ENCODE assay signal across 23 cellular contexts in the genomic region with DNA sequence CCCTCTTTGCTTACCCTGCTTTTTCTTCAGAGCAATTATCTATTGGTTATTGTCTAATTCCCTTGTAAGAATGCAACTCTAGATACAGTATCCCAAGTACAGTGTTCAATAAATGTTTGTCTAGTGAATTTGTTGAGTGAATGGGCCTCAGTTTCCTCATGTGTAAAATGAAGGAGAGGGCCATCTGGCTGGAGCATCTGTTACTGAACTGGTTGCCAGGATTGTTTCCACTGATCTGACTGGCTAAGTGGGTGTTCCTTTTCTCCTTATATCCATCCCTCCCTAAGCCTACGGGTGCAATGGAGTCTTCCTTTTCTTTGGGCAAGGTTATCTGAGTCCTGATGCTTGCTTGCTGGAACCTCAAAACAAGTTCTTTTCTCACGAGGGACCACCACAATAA.
A peak's percentile ranks its signal among the peaks of the same experiment; 100 is the strongest.
DNase-seq lines count a peak whose midpoint lies in the region; ATAC-seq and TF ChIP-seq lines count a peak whose summit lies in the region.
"Had no signal": no experiment of that assay in that cellular context is flagged by ENCODE, and none has a peak within 500 bp of the region (broad histone marks: within the 10 kb centered on the region; RNA-seq: fewer than 3 reads in every experiment).

No MANE protein-coding gene starts in this region.

- H3K36me3 ChIP-seq in right lobe of liver: no peaks in the 10 kb centered on the region

- peak overlapping the region; percentile 93 for H3K27ac Mint-ChIP-seq in activated CD8-positive, alpha-beta memory T cell treated with anti-CD3 and anti-CD28 coated beads, Interleukin-2, amount 10 ng/mL, durations not matched to agents 7 days and 5 days
- H3K27ac Mint-ChIP-seq in activated naive CD8-positive, alpha-beta T cell: peak overlapping the region; percentile 54
- peak overlapping the region; percentile 50 for H3K27ac Mint-ChIP-seq in stimulated activated effector memory CD8-positive, alpha-beta T cell treated with anti-CD3 and anti-CD28 coated beads, Interleukin-12 subunit alpha, Interleukin-12 subunit beta, amount 100 ng/mL, for 72 hours
- H3K27ac Mint-ChIP-seq: mesothelial cell of epicardium had no signal

- no peak for ATAC-seq in activated CD8-positive, alpha-beta memory T cell treated with anti-CD3 and anti-CD28 coated beads, Interleukin-2, amount 10 ng/mL, durations not matched to agents 7 days and 5 days
- no peak for ATAC-seq in stimulated activated effector memory CD8-positive, alpha-beta T cell treated with anti-CD3 and anti-CD28 coated beads, Interleukin-12 subunit alpha, Interleukin-12 subunit beta, amount 100 ng/mL, for 72 hours
- ATAC-seq in right lobe of liver: no peak
- ATAC-seq in HG03571 (IDR thresholded peaks at IDR 0.05; ENCODE audit: unreplicated experiment): no peak
- ATAC-seq: left ventricle myocardium superior; naive thymus-derived CD4-positive, alpha-beta T cell had no signal

- H3K4me3 Mint-ChIP-seq in activated CD8-positive, alpha-beta memory T cell treated with anti-CD3 and anti-CD28 coated beads, Interleukin-2, amount 10 ng/mL, durations not matched to agents 7 days and 5 days: peak overlapping the region; percentile 8
- no peak overlapping the region for H3K4me3 Mint-ChIP-seq in activated naive CD8-positive, alpha-beta T cell
- peak overlapping the region; percentile 51 for H3K4me3 Mint-ChIP-seq in stimulated activated effector memory CD8-positive, alpha-beta T cell treated with anti-CD3 and anti-CD28 coated beads, Interleukin-12 subunit alpha, Interleukin-12 subunit beta, amount 100 ng/mL, for 72 hours
- H3K4me3 Mint-ChIP-seq: mesothelial cell of epicardium had no signal

- no peak for DNase-seq in activated CD8-positive, alpha-beta memory T cell treated with anti-CD3 and anti-CD28 coated beads, Interleukin-2, amount 10 ng/mL, durations not matched to agents 7 days and 5 days
- DNase-seq in activated CD8-positive, alpha-beta memory T cell treated with anti-CD3 and anti-CD28 coated beads for 24 hours: no peak
- DNase-seq in NCI-H2171 (lab: John Stamatoyannopoulos, UW) (peak; percentile 13), RKO (ENCODE audit: low spot score) (no peak), right lobe of liver (no peak)
- no peak for DNase-seq in stimulated activated effector memory CD8-positive, alpha-beta T cell treated with anti-CD3 and anti-CD28 coated beads, Interleukin-12 subunit alpha, Interleukin-12 subunit beta, amount 100 ng/mL, for 72 hours (ENCODE audit: low spot score in 2 of 2)
- DNase-seq: activated naive CD4-positive, alpha-beta T cell; anterior cingulate cortex; EL; HCEC 1CT; islet precursor cell; Kasumi-1; left ventricle myocardium superior; naive thymus-derived CD4-positive, alpha-beta T cell; NCI-H187; PC-9; SHP77 treated with DMSO at 0.1 percent for 48 hours; stimulated activated CD4-positive, alpha-beta T cell treated with anti-CD3 and anti-CD28 coated beads, Interleukin-2, amount 100 ng/mL, for 24 hours had no signal

- H3K9me3 ChIP-seq in right lobe of liver: no peaks in the 10 kb centered on the region

- 23% methylated on average over 2 of the region's 2 CpGs for WGBS in right lobe of liver (ENCODE audit: insufficient coverage, low coverage, low lambda C conversion rate, missing lambda C conversion rate)

- no peaks in the 10 kb centered on the region for H3K27me3 ChIP-seq in right lobe of liver

- H3K36me3 Mint-ChIP-seq in activated CD8-positive, alpha-beta memory T cell treated with anti-CD3 and anti-CD28 coated beads, Interleukin-2, amount 10 ng/mL, durations not matched to agents 7 days and 5 days: peaks cover 8% of the 10 kb centered on the region
- peaks cover under 1% of the 10 kb centered on the region for H3K36me3 Mint-ChIP-seq in activated naive CD8-positive, alpha-beta T cell
- H3K36me3 Mint-ChIP-seq in stimulated activated effector memory CD8-positive, alpha-beta T cell treated with anti-CD3 and anti-CD28 coated beads, Interleukin-12 subunit alpha, Interleukin-12 subunit beta, amount 100 ng/mL, for 72 hours: no peaks in the 10 kb centered on the region
- H3K36me3 Mint-ChIP-seq: mesothelial cell of epicardium had no signal

- H3K9me3 Mint-ChIP-seq in activated CD8-positive, alpha-beta memory T cell treated with anti-CD3 and anti-CD28 coated beads, Interleukin-2, amount 10 ng/mL, durations not matched to agents 7 days and 5 days (ENCODE audit: low read depth): peaks cover 3% of the 10 kb centered on the region
- H3K9me3 Mint-ChIP-seq in activated naive CD8-positive, alpha-beta T cell (ENCODE audit: low read depth): no peaks in the 10 kb centered on the region
- H3K9me3 Mint-ChIP-seq in stimulated activated effector memory CD8-positive, alpha-beta T cell treated with anti-CD3 and anti-CD28 coated beads, Interleukin-12 subunit alpha, Interleukin-12 subunit beta, amount 100 ng/mL, for 72 hours: no peaks in the 10 kb centered on the region

- no peak for TF ChIP-seq CTCF in right lobe of liver (IDR thresholded peaks at IDR 0.05)

- intact Hi-C loops in right lobe of liver (cut with DNase I): no loop called here

- H3K4me3 ChIP-seq in right lobe of liver: no peak overlapping the region
- H3K4me3 ChIP-seq: dorsolateral prefrontal cortex, PC-9, smooth muscle cell had no signal

- CTCF ChIA-PET in activated CD8-positive, alpha-beta memory T cell treated with anti-CD3 and anti-CD28 coated beads, Interleukin-2, amount 10 ng/mL, durations not matched to agents 7 days and 5 days (lab: Charles Lee): interaction anchor here (1.4 kb wide), 1 partner anchor 65 kb away, joined by 5 read pairs; no protein-coding TSS in a partner anchor

- no peak overlapping the region for H3K27ac ChIP-seq in right lobe of liver
- H3K27ac ChIP-seq: dorsolateral prefrontal cortex, PC-9 had no signal

- no peaks in the 10 kb centered on the region for H3K4me1 ChIP-seq in right lobe of liver

- no peak for TF ChIP-seq POLR2A in right lobe of liver (IDR thresholded peaks at IDR 0.05)

- H3K4me1 Mint-ChIP-seq in activated CD8-positive, alpha-beta memory T cell treated with anti-CD3 and anti-CD28 coated beads, Interleukin-2, amount 10 ng/mL, durations not matched to agents 7 days and 5 days: peaks cover 51% of the 10 kb centered on the region
- peaks cover 32% of the 10 kb centered on the region for H3K4me1 Mint-ChIP-seq in activated naive CD8-positive, alpha-beta T cell (ENCODE audit: low read depth)
- H3K4me1 Mint-ChIP-seq in stimulated activated effector memory CD8-positive, alpha-beta T cell treated with anti-CD3 and anti-CD28 coated beads, Interleukin-12 subunit alpha, Interleukin-12 subunit beta, amount 100 ng/mL, for 72 hours: peaks cover 36% of the 10 kb centered on the region
- H3K4me1 Mint-ChIP-seq: mesothelial cell of epicardium had no signal

- peaks cover 4% of the 10 kb centered on the region for H3K27me3 Mint-ChIP-seq in activated CD8-positive, alpha-beta memory T cell treated with anti-CD3 and anti-CD28 coated beads, Interleukin-2, amount 10 ng/mL, durations not matched to agents 7 days and 5 days
- H3K27me3 Mint-ChIP-seq in activated naive CD8-positive, alpha-beta T cell: no peaks in the 10 kb centered on the region
